14 cellular contexts compared by ENCODE assay signal in genomic region chr13:93559718-93560117, GRCh38.
DNase-seq lines count a peak whose midpoint lies in the region; ATAC-seq and TF ChIP-seq lines count a peak whose summit lies in the region.
"Had no signal": no experiment of that assay in that cellular context is flagged by ENCODE, and none has a peak within 500 bp of the region (broad histone marks: within the 10 kb centered on the region; RNA-seq: fewer than 3 reads in every experiment).

No MANE protein-coding gene starts in this region.

- ATAC-seq in RWPE2 (ENCODE audit: low read depth) (peak; percentile 99), HG03457 (IDR thresholded peaks at IDR 0.05; ENCODE audit: unreplicated experiment) (no peak)
- no peak for ATAC-seq in activated naive CD8-positive, alpha-beta T cell treated with anti-CD3 and anti-CD28 coated beads, Interleukin-2, amount 50 U/mL, for 24 hours
- no peak for ATAC-seq in activated T-helper 17 cell treated with anti-CD3 and anti-CD28 coated beads, Interleukin-2, amount 50 U/mL, for 72 hours (replicated peaks)
- ATAC-seq: T-cell had no signal

- no peaks in the 10 kb centered on the region for H3K9me3 Mint-ChIP-seq in HFFc6
- no peaks in the 10 kb centered on the region for H3K9me3 Mint-ChIP-seq in activated naive CD8-positive, alpha-beta T cell treated with anti-CD3 and anti-CD28 coated beads, Interleukin-2, amount 50 U/mL, for 24 hours
- no peaks in the 10 kb centered on the region for H3K9me3 Mint-ChIP-seq in activated T-helper 17 cell treated with anti-CD3 and anti-CD28 coated beads, Interleukin-2, amount 50 U/mL, for 72 hours
- H3K9me3 Mint-ChIP-seq: T-cell had no signal

- no peak for TF ChIP-seq CTCF in HFFc6 (IDR thresholded peaks at IDR 0.05)
- TF ChIP-seq CTCF in RWPE2 (IDR thresholded peaks at IDR 0.05; ENCODE audit: poor library complexity, severe bottlenecking), result no peak
- TF ChIP-seq CTCF in fibroblast of the aortic adventitia (IDR thresholded peaks at IDR 0.05; ENCODE audit: insufficient read depth, low read length), result no peak
- TF ChIP-seq CTCF in stomach (IDR thresholded peaks at IDR 0.05), result no peak

- H3K27ac Mint-ChIP-seq in HFFc6, result no peak overlapping the region
- no peak overlapping the region for H3K27ac Mint-ChIP-seq in activated naive CD8-positive, alpha-beta T cell treated with anti-CD3 and anti-CD28 coated beads, Interleukin-2, amount 50 U/mL, for 24 hours
- no peak overlapping the region for H3K27ac Mint-ChIP-seq in activated T-helper 17 cell treated with anti-CD3 and anti-CD28 coated beads, Interleukin-2, amount 50 U/mL, for 72 hours
- H3K27ac Mint-ChIP-seq: T-cell had no signal

- H3K27ac ChIP-seq in RWPE2 (ENCODE audit: poor library complexity, severe bottlenecking) (peak overlapping the region; percentile 83), stomach (no peak overlapping the region)
- H3K27ac ChIP-seq: colonic mucosa, tibial artery had no signal

- H3K27me3 Mint-ChIP-seq in HFFc6 (ENCODE audit: insufficient read depth), result peaks cover 1% of the 10 kb centered on the region; the same call in 1 of the 2 replicates
- H3K27me3 Mint-ChIP-seq in activated naive CD8-positive, alpha-beta T cell treated with anti-CD3 and anti-CD28 coated beads, Interleukin-2, amount 50 U/mL, for 24 hours, result no peaks in the 10 kb centered on the region
- H3K27me3 Mint-ChIP-seq in activated T-helper 17 cell treated with anti-CD3 and anti-CD28 coated beads, Interleukin-2, amount 50 U/mL, for 72 hours, result no peaks in the 10 kb centered on the region
- H3K27me3 Mint-ChIP-seq: T-cell had no signal

- intact Hi-C loops in stomach (cut with DNase I; ENCODE audit: low total_unique reads), result no loop called here

- no peak overlapping the region for H3K4me3 Mint-ChIP-seq in HFFc6
- no peak overlapping the region for H3K4me3 Mint-ChIP-seq in activated naive CD8-positive, alpha-beta T cell treated with anti-CD3 and anti-CD28 coated beads, Interleukin-2, amount 50 U/mL, for 24 hours
- H3K4me3 Mint-ChIP-seq in activated T-helper 17 cell treated with anti-CD3 and anti-CD28 coated beads, Interleukin-2, amount 50 U/mL, for 72 hours, result no peak overlapping the region
- H3K4me3 Mint-ChIP-seq: T-cell had no signal

- no peaks in the 10 kb centered on the region for H3K9me3 ChIP-seq in RWPE2 (ENCODE audit: severe bottlenecking)
- H3K9me3 ChIP-seq in stomach, result no peaks in the 10 kb centered on the region
- H3K9me3 ChIP-seq: colonic mucosa, HAP-1, tibial artery had no signal

- TF ChIP-seq EP300 in stomach (IDR thresholded peaks at IDR 0.05), result no peak

- no peaks in the 10 kb centered on the region for H3K36me3 Mint-ChIP-seq in HFFc6 (ENCODE audit: low read depth)
- no peaks in the 10 kb centered on the region for H3K36me3 Mint-ChIP-seq in activated naive CD8-positive, alpha-beta T cell treated with anti-CD3 and anti-CD28 coated beads, Interleukin-2, amount 50 U/mL, for 24 hours (ENCODE audit: low read depth)
- no peaks in the 10 kb centered on the region for H3K36me3 Mint-ChIP-seq in activated T-helper 17 cell treated with anti-CD3 and anti-CD28 coated beads, Interleukin-2, amount 50 U/mL, for 72 hours (ENCODE audit: low read depth)
- H3K36me3 Mint-ChIP-seq: T-cell had no signal

- peaks cover 7% of the 10 kb centered on the region; the same call in 1 of the 2 replicates for H3K4me1 Mint-ChIP-seq in HFFc6 (ENCODE audit: low read depth)
- H3K4me1 Mint-ChIP-seq in activated naive CD8-positive, alpha-beta T cell treated with anti-CD3 and anti-CD28 coated beads, Interleukin-2, amount 50 U/mL, for 24 hours, result no peaks in the 10 kb centered on the region
- H3K4me1 Mint-ChIP-seq in activated T-helper 17 cell treated with anti-CD3 and anti-CD28 coated beads, Interleukin-2, amount 50 U/mL, for 72 hours, result no peaks in the 10 kb centered on the region
- H3K4me1 Mint-ChIP-seq: T-cell had no signal

- no peak overlapping the region for H3K4me3 ChIP-seq in RWPE2 (ENCODE audit: severe bottlenecking)
- H3K4me3 ChIP-seq in fibroblast of the aortic adventitia (ENCODE audit: low read depth, low read length), result no peak overlapping the region
- no peak overlapping the region for H3K4me3 ChIP-seq in stomach
- H3K4me3 ChIP-seq: colonic mucosa, HAP-1, tibial artery had no signal

- TF ChIP-seq POLR2A in stomach (IDR thresholded peaks at IDR 0.05), result no peak

- H3K27me3 ChIP-seq in RWPE2 (ENCODE audit: insufficient read depth, poor library complexity, severe bottlenecking) (no peaks in the 10 kb centered on the region), stomach (no peaks in the 10 kb centered on the region)
- H3K27me3 ChIP-seq: colonic mucosa, tibial artery had no signal

- DNase-seq in ACHN (peak; percentile 96), HFFc6 (peak; percentile 24), RWPE2 (ENCODE audit: low spot score) (peak; percentile 88), fibroblast of the aortic adventitia (ENCODE audit: low read depth) (peak; percentile 45), stomach (no peak)
- no peak for DNase-seq in activated naive CD8-positive, alpha-beta T cell treated with anti-CD3 and anti-CD28 coated beads, Interleukin-2, amount 50 U/mL, for 24 hours
- DNase-seq: colonic mucosa, NCI-H510A treated with DMSO at 0.1 percent for 48 hours, retina, T-cell, tibial artery had no signal

- in situ Hi-C loops in ACHN (cut with HindIII; ENCODE audit: low pct_ligation_motif_present, low pct_unique_long_range_greater_than_20kb, low sequenced_read_pairs), result no loop called here

- H3K36me3 ChIP-seq in RWPE2 (ENCODE audit: low read depth), result no peaks in the 10 kb centered on the region
- no peaks in the 10 kb centered on the region for H3K36me3 ChIP-seq in stomach
- H3K36me3 ChIP-seq: colonic mucosa, HAP-1, tibial artery had no signal

- WGBS in stomach, 5 donors, result 65 to 77% (median 73%) methylated on average over 3 of the region's 3 CpGs

- peaks cover 41% of the 10 kb centered on the region for H3K4me1 ChIP-seq in RWPE2 (ENCODE audit: insufficient read depth, poor library complexity, severe bottlenecking)
- H3K4me1 ChIP-seq in stomach, result no peaks in the 10 kb centered on the region
- H3K4me1 ChIP-seq: colonic mucosa, HAP-1 had no signal

Comparison
In these comparisons a context has a peak if more than half of its experiments do, and no peak if none do; other contexts are left out.
1. DNase-seq: peak in ACHN (single experiment), HFFc6 (single experiment), RWPE2 (single experiment) and fibroblast of the aortic adventitia (single experiment); none in activated naive CD8-positive, alpha-beta T cell treated with anti-CD3 and anti-CD28 coated beads, Interleukin-2, amount 50 U/mL, for 24 hours (single experiment) and stomach (single experiment).